ENCODE assay signal across 29 cellular contexts in the genomic region with DNA sequence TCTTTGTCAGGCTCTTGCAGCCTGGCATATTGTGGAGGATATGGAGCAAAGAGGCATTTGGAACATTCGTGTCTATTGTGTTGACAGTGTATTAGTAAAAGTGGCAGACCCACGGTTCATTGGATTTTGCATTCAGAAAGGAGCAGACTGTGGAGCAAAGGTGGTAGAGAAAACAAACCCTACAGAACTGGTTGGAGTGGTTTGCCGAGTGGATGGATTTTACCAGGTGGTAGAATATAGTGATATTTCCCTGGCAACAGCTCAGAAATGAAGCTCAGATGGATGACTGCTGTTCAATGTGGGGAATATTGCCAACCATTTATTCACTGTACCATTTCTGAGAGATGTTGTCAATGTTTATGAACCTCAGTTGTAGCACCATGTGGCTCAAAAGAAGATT. TPM values are rescaled to one million over a fixed set of nuclear protein-coding genes. Genes with fewer than 3 reads are reported as not detected.
DNase-seq lines count a peak whose midpoint lies in the region; ATAC-seq, FAIRE-seq and TF ChIP-seq lines count a peak whose summit lies in the region.
"Had no signal": no experiment of that assay in that cellular context is flagged by ENCODE, and none has a peak within 500 bp of the region (broad histone marks: within the 10 kb centered on the region; RNA-seq: fewer than 3 reads in every experiment).

No MANE protein-coding gene starts in this region.

- no peak overlapping the region for H3K27ac ChIP-seq in upper lobe of left lung
- H3K27ac ChIP-seq: ascending aorta, C4-2B, esophagus squamous epithelium, right lobe of liver, vagina had no signal

- H3K9me3 ChIP-seq in upper lobe of left lung, result peaks cover 0 to 8% (median 0%) of the 10 kb centered on the region in 4 donors
- H3K9me3 ChIP-seq: esophagus squamous epithelium, right lobe of liver, vagina had no signal

- no peaks in the 10 kb centered on the region for H3K4me1 ChIP-seq in upper lobe of left lung
- H3K4me1 ChIP-seq: ascending aorta, right lobe of liver, vagina had no signal

- TF ChIP-seq POLR2A in H54 (IDR thresholded peaks at IDR 0.05; ENCODE audit: low read depth, low read length), result no peak
- TF ChIP-seq POLR2A in upper lobe of left lung (IDR thresholded peaks at IDR 0.05), result no peak

- peak; percentile 15 for FAIRE-seq in H54 (lab: Jason Lieb, UNC)

- ATAC-seq in HG02973 (IDR thresholded peaks at IDR 0.05; ENCODE audit: unreplicated experiment) (no peak), upper lobe of left lung (ENCODE audit: low FRiP score in 2 of 2) (no peak), GM18861 (IDR thresholded peaks at IDR 0.05; ENCODE audit: unreplicated experiment) (no peak)
- ATAC-seq: activated CD8-positive, alpha-beta T cell treated with anti-CD3 and anti-CD28 coated beads for 36 hours; effector memory CD8-positive, alpha-beta T cell; left colon; right lobe of liver; stimulated activated memory B cell treated with anti-CD40 and anti-IgM and Interleukin-4, amounts not matched to agents 10 μg/mL and 1 μg/mL and 100 μg/mL, for 72 hours had no signal

- H3K4me3 ChIP-seq in upper lobe of left lung, result no peak overlapping the region
- H3K4me3 ChIP-seq: ascending aorta, esophagus squamous epithelium, right lobe of liver, vagina had no signal

- H3K36me3 ChIP-seq in upper lobe of left lung, result no peaks in the 10 kb centered on the region
- H3K36me3 ChIP-seq: esophagus squamous epithelium, right lobe of liver, vagina had no signal

- H3K27me3 ChIP-seq in upper lobe of left lung, result no peaks in the 10 kb centered on the region
- H3K27me3 ChIP-seq: ascending aorta, esophagus squamous epithelium, right lobe of liver, vagina had no signal

- no peak for TF ChIP-seq CTCF in upper lobe of left lung (IDR thresholded peaks at IDR 0.05)

- WGBS in upper lobe of left lung, 2 donors, result 70 to 73% methylated on average over 3 of the region's 3 CpGs

- no peak for TF ChIP-seq EP300 in upper lobe of left lung (IDR thresholded peaks at IDR 0.05)

- peak; percentile 96 for DNase-seq in DMS53 (lab: John Stamatoyannopoulos, UW)
- no peak for DNase-seq in H54 (ENCODE audit: insufficient read length, low spot score)
- peak; percentile 20 for DNase-seq in NCI-H526 treated with DMSO at 0.1 percent for 48 hours (lab: John Stamatoyannopoulos, UW)
- DNase-seq in left kidney (ENCODE audit: low read depth, low spot score), result peak; percentile 41
- DNase-seq in activated naive CD4-positive, alpha-beta T cell treated with Interleukin-2 at 50 U/mL for 16 hours, result no peak
- no peak for DNase-seq in upper lobe of left lung
- DNase-seq: activated CD8-positive, alpha-beta T cell treated with anti-CD3 and anti-CD28 coated beads for 36 hours; activated effector memory CD4-positive, alpha-beta T cell treated with Interleukin-2 at 50 U/mL for 16 hours; activated naive CD8-positive, alpha-beta T cell treated with anti-CD3 and anti-CD28 coated beads, Interleukin-2, amount 10 ng/mL, durations not matched to agents 7 days and 5 days; activated T-cell treated with anti-CD3 and anti-CD28 coated beads for 4 hours; cortex of kidney; effector memory CD8-positive, alpha-beta T cell; esophagus squamous epithelium; foreskin melanocyte; H9; left colon; NCI-H1436; NCI-H2227 treated with DMSO at 0.1 percent for 48 hours; right lobe of liver; Right ventricle myocardium superior; stimulated activated CD4-positive, alpha-beta T cell treated with anti-CD3 and anti-CD28 coated beads, Interleukin-12 subunit alpha, Interleukin-12 subunit beta, amount 100 ng/mL, for 4 hours; stimulated activated CD4-positive, alpha-beta T cell treated with anti-CD3 and anti-CD28 coated beads, Interleukin-4, amount 100 ng/mL, for 24 hours; T-helper 2 cell had no signal

RNA-seq across cellular contexts. Expression of gene EFCAB13, which starts 44.5 kb away (rescaled TPM):
- total RNA-seq in upper lobe of left lung, result 10 to 100 TPM in 2 of 6 donors, 1 to 10 TPM in 4; 3.2 to 21.0 (median 8.1) TPM

Comparison
In these comparisons a context has a peak if more than half of its experiments do, and no peak if none do; other contexts are left out.
1. DNase-seq: peak in DMS53 (single experiment), NCI-H526 treated with DMSO at 0.1 percent for 48 hours (single experiment) and left kidney (single experiment); none in H54 (single experiment), activated naive CD4-positive, alpha-beta T cell treated with Interleukin-2 at 50 U/mL for 16 hours (single experiment) and upper lobe of left lung (0 of 2).